Comparison of ENCODE assay signal across 8 cellular contexts in the genomic region with DNA sequence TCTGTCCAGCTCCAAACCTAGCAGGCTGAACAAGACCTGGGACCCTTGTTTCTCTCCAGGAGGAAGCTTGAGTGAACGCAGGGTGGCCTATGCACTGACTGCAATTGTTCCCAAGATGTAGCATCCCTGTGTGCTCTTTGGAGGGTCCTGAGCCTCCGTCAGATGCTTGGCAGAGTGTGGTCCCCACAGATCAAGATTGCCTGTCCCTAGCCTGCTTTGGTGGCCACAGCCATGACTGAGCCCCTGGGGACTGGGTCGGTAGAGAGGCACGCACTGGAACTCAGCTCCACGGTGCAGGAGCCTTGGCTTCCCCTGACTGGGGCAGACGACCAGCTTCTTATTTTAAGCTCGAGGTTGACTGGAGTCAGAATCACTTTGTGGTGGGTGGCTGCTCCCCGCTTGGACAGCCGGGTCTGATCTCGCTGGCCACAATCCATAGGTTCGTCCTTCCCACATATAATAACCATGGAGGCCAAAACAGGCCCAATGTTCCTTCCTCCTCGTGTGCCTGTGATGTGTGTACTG.
DNase-seq lines count a peak whose midpoint lies in the region; ATAC-seq and TF ChIP-seq lines count a peak whose summit lies in the region.

No MANE protein-coding gene starts in this region.

- intact Hi-C loops in left ventricle myocardium inferior (cut with micrococcal nuclease) (no loop called here), Right ventricle myocardium inferior (cut with DNase I) (no loop called here), ovary (cut with DNase I) (no loop called here)
- intact Hi-C loops in activated T-helper 2 cell treated with anti-CD3 and anti-CD28 coated beads, Interferon-gamma antibody, Interleukin-2, Interleukin-4, amounts not matched to agents 10 μg/mL and 5 μg/mL and 100 μg/mL, durations not matched to agents 14 hours and 24 hours and 36 hours (cut with micrococcal nuclease) = loop anchor here (1.0 to 2.0 kb wide), 6 partner anchors 18 to 92 kb away; no protein-coding TSS in a partner anchor

- H3K9me3 Mint-ChIP-seq in activated T-helper 2 cell treated with anti-CD3 and anti-CD28 coated beads, Interferon-gamma antibody, Interleukin-2, Interleukin-4, amounts not matched to agents 10 μg/mL and 5 μg/mL and 100 μg/mL, durations not matched to agents 14 hours and 24 hours and 36 hours = no peaks in the 10 kb centered on the region

- 86 to 95% (median 89%) methylated on average over 12 of the region's 12 CpGs for WGBS in ovary, 3 donors

- H3K27ac ChIP-seq in left ventricle myocardium inferior (replicated peaks) (peak overlapping the region; percentile 21), muscle layer of duodenum (ENCODE audit: low read length) (peak overlapping the region; percentile 81), ovary (no peak overlapping the region)

- H3K36me3 ChIP-seq in left ventricle myocardium inferior (peaks cover 20% of the 10 kb centered on the region), muscle layer of duodenum (ENCODE audit: control insufficient read depth in 1 of 2, insufficient read depth in 2 of 2, low read length in 2 of 2) (peaks cover 0 to 12% of the 10 kb centered on the region in 2 donors), ovary (no peaks in the 10 kb centered on the region)

- H3K27me3 ChIP-seq in left ventricle myocardium inferior (ENCODE audit: low read depth) (no peaks in the 10 kb centered on the region), muscle layer of duodenum (ENCODE audit: low read depth, low read length) (no peaks in the 10 kb centered on the region), ovary (no peaks in the 10 kb centered on the region)

- no peak overlapping the region for H3K4me3 ChIP-seq in left ventricle myocardium inferior
- H3K4me3 ChIP-seq in muscle layer of duodenum (ENCODE audit: low read depth in 1 of 2, low read length in 2 of 2) = no peak overlapping the region
- H3K4me3 ChIP-seq in ovary = no peak overlapping the region

- H3K36me3 Mint-ChIP-seq in activated T-helper 2 cell treated with anti-CD3 and anti-CD28 coated beads, Interferon-gamma antibody, Interleukin-2, Interleukin-4, amounts not matched to agents 10 μg/mL and 5 μg/mL and 100 μg/mL, durations not matched to agents 14 hours and 24 hours and 36 hours (ENCODE audit: low read depth) = peaks cover 29% of the 10 kb centered on the region

- DNase-seq in left ventricle myocardium inferior = no peak
- no peak for DNase-seq in Right ventricle myocardium inferior (ENCODE audit: missing footprints)
- no peak for DNase-seq in activated T-helper 2 cell treated with anti-CD3 and anti-CD28 coated beads, Interferon-gamma antibody, Interleukin-2, Interleukin-4, amounts not matched to agents 10 μg/mL and 5 μg/mL and 100 μg/mL, durations not matched to agents 14 hours and 24 hours and 36 hours (ENCODE audit: low spot score)
- DNase-seq in SKM-1 treated with dmso at 0.1 percent for 144 hours (lab: John Stamatoyannopoulos, UW; ENCODE audit: unreplicated experiment) = no peak
- no peak for DNase-seq in NCI-H1930 (lab: John Stamatoyannopoulos, UW)
- no peak for DNase-seq in GM13977 (ENCODE audit: low spot score)
- DNase-seq in ovary = no peak

- peak overlapping the region; percentile 91 for H3K4me3 Mint-ChIP-seq in activated T-helper 2 cell treated with anti-CD3 and anti-CD28 coated beads, Interferon-gamma antibody, Interleukin-2, Interleukin-4, amounts not matched to agents 10 μg/mL and 5 μg/mL and 100 μg/mL, durations not matched to agents 14 hours and 24 hours and 36 hours (ENCODE audit: low read depth)

- H3K4me1 ChIP-seq in left ventricle myocardium inferior (peaks cover 14% of the 10 kb centered on the region), muscle layer of duodenum (ENCODE audit: control insufficient read depth in 1 of 2, insufficient read depth in 2 of 2, low read length in 2 of 2) (peaks cover 12 to 16% of the 10 kb centered on the region in 2 donors), ovary (ENCODE audit: insufficient read depth) (no peaks in the 10 kb centered on the region)

- no peak for ATAC-seq in Right ventricle myocardium inferior

- TF ChIP-seq CTCF in left ventricle myocardium inferior (IDR thresholded peaks at IDR 0.05; ENCODE audit: borderline replicate concordance) (no peak), GM13977 (IDR thresholded peaks at IDR 0.05; ENCODE audit: extremely low read depth, insufficient read depth, missing control alignments) (no peak), ovary (IDR thresholded peaks at IDR 0.05) (no peak)

- no peaks in the 10 kb centered on the region for H3K27me3 Mint-ChIP-seq in activated T-helper 2 cell treated with anti-CD3 and anti-CD28 coated beads, Interferon-gamma antibody, Interleukin-2, Interleukin-4, amounts not matched to agents 10 μg/mL and 5 μg/mL and 100 μg/mL, durations not matched to agents 14 hours and 24 hours and 36 hours (ENCODE audit: low read depth)

- H3K9me3 ChIP-seq in left ventricle myocardium inferior (replicated peaks) = no peaks in the 10 kb centered on the region
- H3K9me3 ChIP-seq in muscle layer of duodenum (ENCODE audit: control insufficient read depth in 1 of 2, low read length in 2 of 2) = no peaks in the 10 kb centered on the region
- no peaks in the 10 kb centered on the region for H3K9me3 ChIP-seq in ovary

- H3K4me1 Mint-ChIP-seq in activated T-helper 2 cell treated with anti-CD3 and anti-CD28 coated beads, Interferon-gamma antibody, Interleukin-2, Interleukin-4, amounts not matched to agents 10 μg/mL and 5 μg/mL and 100 μg/mL, durations not matched to agents 14 hours and 24 hours and 36 hours (ENCODE audit: low read depth) = peaks cover 74% of the 10 kb centered on the region

- no peak for TF ChIP-seq POLR2A in ovary (IDR thresholded peaks at IDR 0.05)

- TF ChIP-seq EP300 in ovary (IDR thresholded peaks at IDR 0.05) = no peak

- in situ Hi-C loops in GM13977 (cut with MboI; ENCODE audit: low pct_unique_long_range_greater_than_20kb, low sequenced_read_pairs, unreplicated experiment) = no loop called here

- H3K27ac Mint-ChIP-seq in activated T-helper 2 cell treated with anti-CD3 and anti-CD28 coated beads, Interferon-gamma antibody, Interleukin-2, Interleukin-4, amounts not matched to agents 10 μg/mL and 5 μg/mL and 100 μg/mL, durations not matched to agents 14 hours and 24 hours and 36 hours = peak overlapping the region; percentile 95

Comparison
In these comparisons a context has a peak if more than half of its experiments do, and no peak if none do; other contexts are left out.
1. H3K27ac ChIP-seq: peak in left ventricle myocardium inferior (single experiment) and muscle layer of duodenum (single experiment); none in ovary (0 of 2).